13 cellular contexts compared by ENCODE assay signal in the genomic region with DNA sequence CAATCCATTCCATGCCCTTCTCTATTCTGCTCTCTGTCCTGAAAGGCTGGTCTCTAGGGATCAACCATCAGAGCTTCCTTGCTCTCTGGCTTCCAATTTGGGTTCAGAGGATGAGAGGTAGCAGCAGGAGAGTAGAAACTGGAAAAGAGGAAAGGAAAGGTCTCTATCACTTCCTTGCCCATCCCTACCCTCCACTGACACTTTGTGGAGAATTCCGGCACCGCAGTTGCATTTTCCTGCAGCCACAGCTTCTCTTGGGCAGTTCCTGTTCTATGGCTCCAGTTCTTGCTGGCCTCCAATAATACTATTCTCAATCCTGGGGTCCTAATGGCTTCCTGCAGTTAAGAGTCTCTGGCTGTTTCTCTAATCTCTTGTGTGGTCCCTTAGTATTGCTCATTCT. TPM values are rescaled to one million over a fixed set of nuclear protein-coding genes. Genes with fewer than 3 reads are reported as not detected.
DNase-seq lines count a peak whose midpoint lies in the region; ATAC-seq, FAIRE-seq and TF ChIP-seq lines count a peak whose summit lies in the region.
"Had no signal": no experiment of that assay in that cellular context is flagged by ENCODE, and none has a peak within 500 bp of the region (broad histone marks: within the 10 kb centered on the region; RNA-seq: fewer than 3 reads in every experiment).

No MANE protein-coding gene starts in this region.

- no peaks in the 10 kb centered on the region for H4K20me1 ChIP-seq in MM.1S (ENCODE audit: insufficient read depth, low read length)

- H3K79me2 ChIP-seq in MM.1S (ENCODE audit: low read length), result no peaks in the 10 kb centered on the region

- CTCF ChIA-PET in BJ (lab: Yijun Ruan, JAX), result interaction anchor here (0.6 to 6.6 kb wide), 10 partner anchors 9 to 267 kb away, joined by 3 to 81 read pairs (median 6); a partner anchor contains a TSS

- ATAC-seq in HG03571 (IDR thresholded peaks at IDR 0.05; ENCODE audit: unreplicated experiment), result no peak
- ATAC-seq: natural killer cell had no signal

- H3F3A ChIP-seq in MM.1S (ENCODE audit: insufficient read depth, low read length), result no peaks in the 10 kb centered on the region

- no peak overlapping the region for H2AFZ ChIP-seq in MM.1S (ENCODE audit: low read length)

- H3K4me1 Mint-ChIP-seq in chondrocyte (ENCODE audit: low read depth), result no peaks in the 10 kb centered on the region
- H3K4me1 Mint-ChIP-seq: natural killer cell had no signal

- no peaks in the 10 kb centered on the region for H3K36me3 Mint-ChIP-seq in chondrocyte (ENCODE audit: low read depth)
- H3K36me3 Mint-ChIP-seq: natural killer cell had no signal

- H3K27ac ChIP-seq in liver (ENCODE audit: low read depth in 1 of 2, low read length in 2 of 2) (no peak overlapping the region), small intestine (ENCODE audit: low read depth in 1 of 2, low read length in 1 of 2) (no peak overlapping the region), MM.1S (ENCODE audit: low read length) (no peak overlapping the region)

- no peaks in the 10 kb centered on the region for H3K9me3 ChIP-seq in liver (ENCODE audit: control insufficient read depth in 4 of 4, low read length in 3 of 4)
- no peaks in the 10 kb centered on the region for H3K9me3 ChIP-seq in small intestine (ENCODE audit: control insufficient read depth, low read depth)
- H3K9me3 ChIP-seq in MM.1S (replicated peaks; ENCODE audit: insufficient read depth, low read length), result no peaks in the 10 kb centered on the region

- H3K4me3 ChIP-seq in BJ (ENCODE audit: low read depth, low read length) (no peak overlapping the region), liver (ENCODE audit: low read depth in 1 of 3, low read length in 3 of 3) (no peak overlapping the region), small intestine (ENCODE audit: low read depth in 1 of 2, low read length in 2 of 2) (no peak overlapping the region), MM.1S (ENCODE audit: low read length) (no peak overlapping the region)

- H3K27me3 Mint-ChIP-seq in chondrocyte (ENCODE audit: low read depth), result peaks cover 14% of the 10 kb centered on the region

- no peak overlapping the region for H3K4me3 Mint-ChIP-seq in chondrocyte (ENCODE audit: unreplicated experiment)
- H3K4me3 Mint-ChIP-seq: natural killer cell had no signal

- TF ChIP-seq RAD21 in liver (IDR thresholded peaks at IDR 0.05), result peak; percentile 52 to 67

- POLR2A ChIA-PET in BJ (lab: Charles Lee), result no interaction called here

- 74% methylated on average over 2 of the region's 2 CpGs for WGBS in liver
- 81 to 95% (median 82%) methylated on average over 2 of the region's 2 CpGs for WGBS in small intestine, 3 donors

- H3K36me3 ChIP-seq in BJ (ENCODE audit: control insufficient read depth, insufficient read depth, low read length) (no peaks in the 10 kb centered on the region), liver (ENCODE audit: control insufficient read depth in 4 of 4, insufficient read depth in 3 of 4, low read depth in 1 of 4, low read length in 3 of 4) (no peaks in the 10 kb centered on the region), small intestine (ENCODE audit: control insufficient read depth in 2 of 2, insufficient read depth in 2 of 2, low read length in 2 of 2) (no peaks in the 10 kb centered on the region), MM.1S (replicated peaks; ENCODE audit: insufficient read depth, low read length) (no peaks in the 10 kb centered on the region)

- H3K9ac ChIP-seq in liver (ENCODE audit: low read depth in 1 of 2, low read length in 2 of 2) (no peak overlapping the region), MM.1S (ENCODE audit: low read length) (no peak overlapping the region)

- no peak for DNase-seq in BJ (ENCODE audit: low read depth)
- peak; percentile 36 for DNase-seq in HT1080 (ENCODE audit: low read depth)
- no peak for DNase-seq in chondrocyte (ENCODE audit: low spot score)
- DNase-seq in small intestine, result no peak
- DNase-seq in MM.1S, result no peak
- no peak for DNase-seq in activated CD4-positive, alpha-beta T cell treated with anti-CD3 and anti-CD28 coated beads, Interleukin-2, amount 50 U/mL, for 48 hours
- DNase-seq: hippocampal formation; natural killer cell; NCI-H526 treated with DMSO at 0.1 percent for 48 hours; stimulated activated naive CD4-positive, alpha-beta T cell; T-helper 9 cell had no signal

- H3K4me1 ChIP-seq in liver (ENCODE audit: control insufficient read depth in 4 of 4, insufficient read depth in 4 of 4, low read length in 3 of 4) (no peaks in the 10 kb centered on the region), small intestine (ENCODE audit: control insufficient read depth in 2 of 2, insufficient read depth in 1 of 2, low read depth in 1 of 2, low read length in 1 of 2) (no peaks in the 10 kb centered on the region), MM.1S (ENCODE audit: low read length) (no peaks in the 10 kb centered on the region)

- H3K9me3 Mint-ChIP-seq in chondrocyte (ENCODE audit: low read depth), result no peaks in the 10 kb centered on the region
- H3K9me3 Mint-ChIP-seq: natural killer cell had no signal

- TF ChIP-seq CTCF in BJ (IDR thresholded peaks at IDR 0.05; ENCODE audit: insufficient read depth, low read depth, low read length) (peak; percentile 51), chondrocyte (IDR thresholded peaks at IDR 0.05) (peak; percentile 59), liver (IDR thresholded peaks at IDR 0.05; ENCODE audit: low read depth, low read length, missing input control) (peak; percentile 25), MM.1S (IDR thresholded peaks at IDR 0.05; ENCODE audit: low read length) (no peak)

- no peak overlapping the region for H3K4me2 ChIP-seq in MM.1S (ENCODE audit: low read depth, low read length)

- no peak for FAIRE-seq in small intestine (lab: Jason Lieb, UNC)

- H3K27me3 ChIP-seq in BJ (ENCODE audit: control insufficient read depth, insufficient read depth, low read length), result peaks cover 15% of the 10 kb centered on the region
- H3K27me3 ChIP-seq in liver (ENCODE audit: control insufficient read depth in 4 of 4, insufficient read depth in 4 of 4, low read length in 3 of 4), result peaks cover 0 to 5% (median under 1%) of the 10 kb centered on the region in 4 donors
- H3K27me3 ChIP-seq in small intestine (ENCODE audit: control insufficient read depth in 2 of 2, insufficient read depth in 2 of 2, low read length in 2 of 2), result no peaks in the 10 kb centered on the region
- H3K27me3 ChIP-seq in MM.1S (replicated peaks; ENCODE audit: insufficient read depth, low read length), result no peaks in the 10 kb centered on the region

- no peak overlapping the region for H3K27ac Mint-ChIP-seq in chondrocyte (ENCODE audit: unreplicated experiment)
- H3K27ac Mint-ChIP-seq: natural killer cell had no signal

- no peaks in the 10 kb centered on the region for H3K9me2 ChIP-seq in MM.1S (replicated peaks; ENCODE audit: insufficient read depth, low read length)

TF ChIP-seq in liver, 16 proteins besides CTCF, POLR2A, EP300 and RAD21 (continues in another document):
- TF ChIP-seq EGR1 (IDR thresholded peaks at IDR 0.05; ENCODE audit: low read depth in 2 of 2) (no peak), RXRA (IDR thresholded peaks at IDR 0.05) (no peak)
- TF ChIP-seq, protein P1, sequence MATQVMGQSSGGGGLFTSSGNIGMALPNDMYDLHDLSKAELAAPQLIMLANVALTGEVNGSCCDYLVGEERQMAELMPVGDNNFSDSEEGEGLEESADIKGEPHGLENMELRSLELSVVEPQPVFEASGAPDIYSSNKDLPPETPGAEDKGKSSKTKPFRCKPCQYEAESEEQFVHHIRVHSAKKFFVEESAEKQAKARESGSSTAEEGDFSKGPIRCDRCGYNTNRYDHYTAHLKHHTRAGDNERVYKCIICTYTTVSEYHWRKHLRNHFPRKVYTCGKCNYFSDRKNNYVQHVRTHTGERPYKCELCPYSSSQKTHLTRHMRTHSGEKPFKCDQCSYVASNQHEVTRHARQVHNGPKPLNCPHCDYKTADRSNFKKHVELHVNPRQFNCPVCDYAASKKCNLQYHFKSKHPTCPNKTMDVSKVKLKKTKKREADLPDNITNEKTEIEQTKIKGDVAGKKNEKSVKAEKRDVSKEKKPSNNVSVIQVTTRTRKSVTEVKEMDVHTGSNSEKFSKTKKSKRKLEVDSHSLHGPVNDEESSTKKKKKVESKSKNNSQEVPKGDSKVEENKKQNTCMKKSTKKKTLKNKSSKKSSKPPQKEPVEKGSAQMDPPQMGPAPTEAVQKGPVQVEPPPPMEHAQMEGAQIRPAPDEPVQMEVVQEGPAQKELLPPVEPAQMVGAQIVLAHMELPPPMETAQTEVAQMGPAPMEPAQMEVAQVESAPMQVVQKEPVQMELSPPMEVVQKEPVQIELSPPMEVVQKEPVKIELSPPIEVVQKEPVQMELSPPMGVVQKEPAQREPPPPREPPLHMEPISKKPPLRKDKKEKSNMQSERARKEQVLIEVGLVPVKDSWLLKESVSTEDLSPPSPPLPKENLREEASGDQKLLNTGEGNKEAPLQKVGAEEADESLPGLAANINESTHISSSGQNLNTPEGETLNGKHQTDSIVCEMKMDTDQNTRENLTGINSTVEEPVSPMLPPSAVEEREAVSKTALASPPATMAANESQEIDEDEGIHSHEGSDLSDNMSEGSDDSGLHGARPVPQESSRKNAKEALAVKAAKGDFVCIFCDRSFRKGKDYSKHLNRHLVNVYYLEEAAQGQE (IDR thresholded peaks at IDR 0.05), result no peak

RNA-seq across cellular contexts. Expression of a gene that starts 13.3 kb away (rescaled TPM):
- polyA plus RNA-seq in BJ (2011; rRNA removed), result 10.0 and 24.8 TPM in 2 replicates
- 3.7 and 7.0 TPM in 2 replicates for polyA minus RNA-seq in BJ (2011; rRNA and poly(A)+ RNA removed)
- total RNA-seq in HT1080 (2014; rRNA removed; shearing (Covaris generic)), result 25.1 and 28.1 TPM in 2 replicates
- 53.7 and 72.9 TPM in 2 replicates for polyA plus RNA-seq in HT1080 (2015; cell fraction: cytosol; rRNA removed)
- polyA plus RNA-seq in HT1080 (2015; cell fraction: nucleus; rRNA removed), result 32.3 and 39.9 TPM in 2 replicates
- total RNA-seq in chondrocyte, result 50.4 to 60.6 TPM (median 53.4 TPM) in 3 replicates
- total RNA-seq in liver, result 10 to 100 TPM; 11.3 to 11.5 TPM
- 10 to 100 TPM in 1 of 2 donors, 1 to 10 TPM in 1; 8.3 to 13.6 TPM for polyA plus RNA-seq in liver
- polyA plus RNA-seq in small intestine, result 10 to 100 TPM; 11.9 to 14.8 (median 13.9) TPM

RNA-seq across cellular contexts. Expression of a gene that starts 15.5 kb away (rescaled TPM):
- polyA plus RNA-seq in BJ (2011; rRNA removed) (20.1 and 30.9 TPM in 2 replicates), liver (10 to 100 TPM in 1 of 2 donors, 1 to 10 TPM in 1; 5.4 to 11.2 TPM), small intestine (10 to 100 TPM; 23.5 to 36.7 (median 34.4) TPM)
- polyA minus RNA-seq in BJ (2011; rRNA and poly(A)+ RNA removed), result 8.4 and 10.9 TPM in 2 replicates
- 16.6 and 17.3 TPM in 2 replicates for total RNA-seq in HT1080 (2014; rRNA removed; shearing (Covaris generic))
- 12.4 and 16.1 TPM in 2 replicates for polyA plus RNA-seq in HT1080 (2015; cell fraction: cytosol; rRNA removed)
- polyA plus RNA-seq in HT1080 (2015; cell fraction: nucleus; rRNA removed), result 13.0 and 14.3 TPM in 2 replicates
- total RNA-seq in chondrocyte (27.7 to 37.5 TPM (median 33.3 TPM) in 3 replicates), liver (10 to 100 TPM in 1 of 2 donors, 1 to 10 TPM in 1; 6.6 to 12.6 TPM)

RNA-seq across cellular contexts. Expression of a gene that starts 47.3 kb away (rescaled TPM):
- 0.05 TPM in 1 of 2 replicates, not detected in the other for polyA plus RNA-seq in BJ (2011; rRNA removed)
- not detected in 2 replicates for polyA minus RNA-seq in BJ (2011; rRNA and poly(A)+ RNA removed)
- not detected in 2 replicates for total RNA-seq in HT1080 (2014; rRNA removed; shearing (Covaris generic))
- polyA plus RNA-seq in HT1080 (2015; cell fraction: cytosol; rRNA removed), result not detected in 2 replicates
- 0.05 and 0.06 TPM in 2 replicates for polyA plus RNA-seq in HT1080 (2015; cell fraction: nucleus; rRNA removed)
- not detected in 3 replicates for total RNA-seq in chondrocyte
- under 1 TPM; 0.17 to 0.19 TPM for total RNA-seq in liver
- polyA plus RNA-seq in liver, result under 1 TPM in 1 of 2 donors, not detected in 1; 0.02 TPM
- polyA plus RNA-seq in small intestine, result not detected
